In genomic region chr7:159100281-159101082, GRCh38 we compare ENCODE assay signal across 3 cellular contexts. TPM values are rescaled to one million over a fixed set of nuclear protein-coding genes. Genes with fewer than 3 reads are reported as not detected.
"Had no signal": no experiment of that assay in that cellular context is flagged by ENCODE, and none has a peak within 500 bp of the region (broad histone marks: within the 10 kb centered on the region; RNA-seq: fewer than 3 reads in every experiment).

No MANE protein-coding gene starts in this region.

RNA-seq across cellular contexts. Expression of gene VIPR2, which starts 44.2 kb away (rescaled TPM):
- total RNA-seq: activated naive CD8-positive, alpha-beta T cell treated with anti-CD3 and anti-CD28 coated beads for 36 hours; SK-MEL-5 had no signal
- polyA plus RNA-seq: keratinocyte had no signal
